Comparison of ENCODE assay signal across 11 cellular contexts in the genomic region with DNA sequence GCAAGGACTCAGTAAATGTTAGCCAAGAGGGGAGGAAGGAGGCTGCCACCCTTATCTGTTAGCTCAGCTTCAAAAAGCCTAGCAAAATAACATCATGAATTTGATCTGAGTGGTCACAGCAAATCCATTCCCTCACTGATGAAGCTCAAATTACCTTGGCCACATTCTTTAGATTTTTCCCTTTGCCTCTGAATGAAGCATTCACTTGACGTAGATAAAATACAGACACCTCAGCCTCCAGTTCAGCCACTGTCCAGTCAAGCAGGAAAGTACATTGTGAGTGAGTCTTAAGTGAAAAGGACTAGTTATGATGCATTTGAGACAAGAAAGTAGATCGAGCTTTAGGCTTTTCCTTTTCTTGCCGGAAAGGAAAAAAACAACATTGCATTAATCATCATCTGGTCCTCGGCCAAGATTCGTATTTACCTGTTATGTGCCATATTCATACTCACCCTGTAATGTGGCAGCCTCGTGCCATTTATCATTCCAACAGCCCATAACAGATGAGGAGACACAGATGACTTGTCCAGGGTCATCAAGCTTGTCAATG.
DNase-seq lines count a peak whose midpoint lies in the region; ATAC-seq, FAIRE-seq and TF ChIP-seq lines count a peak whose summit lies in the region.
"Had no signal": no experiment of that assay in that cellular context is flagged by ENCODE, and none has a peak within 500 bp of the region (broad histone marks: within the 10 kb centered on the region; RNA-seq: fewer than 3 reads in every experiment).

No MANE protein-coding gene starts in this region.

- ATAC-seq in HG03280 (IDR thresholded peaks at IDR 0.05; ENCODE audit: unreplicated experiment) = no peak

- H3K4me3 ChIP-seq in astrocyte of the spinal cord (ENCODE audit: low read depth, low read length) = no peak overlapping the region
- H3K4me3 ChIP-seq: SK-N-MC had no signal

- DNase-seq in A172 (ENCODE audit: low spot score) (peak; percentile 70), HT1080 (ENCODE audit: low read depth) (peak; percentile 95), astrocyte of the spinal cord (ENCODE audit: low read depth, low spot score) (peak; percentile 89), left kidney (ENCODE audit: low read depth, low spot score) (peak; percentile 90), GM12892 (ENCODE audit: insufficient read length) (no peak), cerebellar cortex (ENCODE audit: low spot score) (no peak), DMS114 treated with DMSO at 0.1 percent for 48 hours (lab: John Stamatoyannopoulos, UW; ENCODE audit: unreplicated experiment) (no peak)
- DNase-seq: CD4-positive, CD25-positive, alpha-beta regulatory T cell; naive B cell had no signal

- no peak for TF ChIP-seq POLR2A in GM12892 (IDR thresholded peaks at IDR 0.05; ENCODE audit: low read depth, low read length)

- no peak for FAIRE-seq in GM12892 (lab: Jason Lieb, UNC)

- TF ChIP-seq CTCF in astrocyte of the spinal cord (IDR thresholded peaks at IDR 0.05; ENCODE audit: low read depth, low read length) = no peak

- in situ Hi-C loops in astrocyte of the spinal cord (cut with HindIII; ENCODE audit: low sequenced_read_pairs) = no loop called here

Comparison
In these comparisons a context has a peak if more than half of its experiments do, and no peak if none do; other contexts are left out.
1. DNase-seq: peak in A172 (single experiment), HT1080 (single experiment), astrocyte of the spinal cord (single experiment) and left kidney (single experiment); none in GM12892 (single experiment), cerebellar cortex (single experiment) and DMS114 treated with DMSO at 0.1 percent for 48 hours (single experiment).